Comparison of ENCODE assay signal across 8 cellular contexts in genomic region chr6:149246691-149247384, GRCh38.
DNase-seq lines count a peak whose midpoint lies in the region; ATAC-seq and TF ChIP-seq lines count a peak whose summit lies in the region.
"Had no signal": no experiment of that assay in that cellular context is flagged by ENCODE, and none has a peak within 500 bp of the region (broad histone marks: within the 10 kb centered on the region; RNA-seq: fewer than 3 reads in every experiment).

No MANE protein-coding gene starts in this region.

- H3K27ac ChIP-seq in PC-9: no peak overlapping the region

- TF ChIP-seq CTCF in PC-9 (conservative IDR thresholded peaks at IDR 0.05): no peak

- POLR2A ChIA-PET in PC-9 (lab: Charles Lee; ENCODE audit: unreplicated experiment): no interaction called here

- H3F3A ChIP-seq in PC-9 (ENCODE audit: insufficient read depth, low read depth): no peaks in the 10 kb centered on the region

- no peaks in the 10 kb centered on the region for H3K79me2 ChIP-seq in PC-9 (ENCODE audit: low read depth)

- no peak overlapping the region for H2AFZ ChIP-seq in PC-9

- peak; percentile 64 for ATAC-seq in HG02642 (IDR thresholded peaks at IDR 0.05; ENCODE audit: poor library complexity, unreplicated experiment)

- no TSS peak for BruUV-seq in PC-9 (replicated peaks; lab: Mats Ljungman, UMichigan)

- no peak overlapping the region for H3K4me2 ChIP-seq in PC-9

- H3K36me3 ChIP-seq in PC-9 (ENCODE audit: low read depth): no peaks in the 10 kb centered on the region

- no peak overlapping the region for H3K4me3 ChIP-seq in PC-9

- 0 out of 2 replicates have a peak, but pooled peaks cover 15% of the 10 kb centered on the region for H3K4me1 ChIP-seq in PC-9 (replicated peaks; ENCODE audit: insufficient read depth)

- no peaks in the 10 kb centered on the region for H4K20me1 ChIP-seq in PC-9 (ENCODE audit: insufficient read depth)

- no peaks in the 10 kb centered on the region for H3K27me3 ChIP-seq in PC-9 (ENCODE audit: insufficient read depth, low read depth)

- intact Hi-C loops in PC-9 (cut with micrococcal nuclease; ENCODE audit: unreplicated experiment): no loop called here

- CTCF ChIA-PET in PC-9 (lab: Charles Lee): no interaction called here

- no peaks in the 10 kb centered on the region for H3K9me3 ChIP-seq in PC-9 (ENCODE audit: insufficient read depth, low read depth)

- H3K9me2 ChIP-seq in PC-9 (ENCODE audit: insufficient read depth): no peaks in the 10 kb centered on the region

- DNase-seq in GM19240 (ENCODE audit: insufficient read length, low spot score) (peak; percentile 29), NOMO-1 treated with DMSO at 0.1 percent for 48 hours (lab: John Stamatoyannopoulos, UW; ENCODE audit: unreplicated experiment) (peak; percentile 95), pons (ENCODE audit: low spot score) (peak; percentile 72), cerebellar nuclear complex (lab: John Stamatoyannopoulos, UW) (no peak), PC-9 (no peak)
- no peak for DNase-seq in stimulated activated CD4-positive, alpha-beta T cell treated with anti-CD3 and anti-CD28 coated beads, Interleukin-1b, Interleukin-23, amount 100 ng/mL, for 48 hours
- DNase-seq: GOT3 had no signal

Comparison
In these comparisons a context has a peak if more than half of its experiments do, and no peak if none do; other contexts are left out.
1. DNase-seq: peak in GM19240 (single experiment), NOMO-1 treated with DMSO at 0.1 percent for 48 hours (single experiment) and pons (single experiment); none in cerebellar nuclear complex (0 of 2), PC-9 (0 of 2) and stimulated activated CD4-positive, alpha-beta T cell treated with anti-CD3 and anti-CD28 coated beads, Interleukin-1b, Interleukin-23, amount 100 ng/mL, for 48 hours (single experiment).